Comparison of ENCODE assay signal across 8 cellular contexts in genomic region chr14:24806061-24806678, GRCh38.
A peak's percentile ranks its signal among the peaks of the same experiment; 100 is the strongest.
DNase-seq lines count a peak whose midpoint lies in the region; ATAC-seq, FAIRE-seq and TF ChIP-seq lines count a peak whose summit lies in the region.

No MANE protein-coding gene starts in this region.

- no peak for FAIRE-seq in K562 (lab: Jason Lieb, UNC)

- H3K9me1 ChIP-seq in K562 (ENCODE audit: control insufficient read depth, insufficient read depth, low read length): no peaks in the 10 kb centered on the region

- no peak for TF ChIP-seq EP300 in K562 (IDR thresholded peaks at IDR 0.05; ENCODE audit: low read length)

- POLR2A ChIA-PET in K562 (lab: Yijun Ruan, JAX): interaction anchor here (1.6 kb wide), 1 partner anchor 17 kb away, joined by 3 read pairs; no protein-coding TSS in a partner anchor

- H3K4me3 ChIP-seq in OCI-LY3 (ENCODE audit: low read length): no peak overlapping the region
- no peak overlapping the region for H3K4me3 ChIP-seq in K562

- TF ChIP-seq CTCF in OCI-LY3 (IDR thresholded peaks at IDR 0.05; ENCODE audit: low read depth, low read length): peak; percentile 92
- TF ChIP-seq CTCF in K562 (IDR thresholded peaks at IDR 0.05 in 2 of 3, conservative IDR thresholded peaks at IDR 0.05 in 1 of 3; ENCODE audit: insufficient read depth in 2 of 3, low read depth in 1 of 3, low read length in 3 of 3): peak; percentile 74 to 80 (median 78)

- no peak for TF ChIP-seq POLR2A in K562 (conservative IDR thresholded peaks at IDR 0.05)

- no peaks in the 10 kb centered on the region for H3K4me1 Mint-ChIP-seq in immature natural killer cell

- peak; percentile 54 for ATAC-seq in HG03175 (IDR thresholded peaks at IDR 0.05; ENCODE audit: unreplicated experiment)
- ATAC-seq in K562: peak; percentile 87

- H3K36me3 Mint-ChIP-seq in immature natural killer cell: no peaks in the 10 kb centered on the region

- DNase-seq in SKM-1 treated with dmso at 0.1 percent for 144 hours (lab: John Stamatoyannopoulos, UW; ENCODE audit: unreplicated experiment) (peak; percentile 21), SKM-1 (lab: John Stamatoyannopoulos, UW; ENCODE audit: unreplicated experiment) (no peak), K562 (ENCODE audit: extremely low read depth in 1 of 4, low spot score in 3 of 4) (peak; percentile 38 to 67 (median 41)), immature natural killer cell (peak; percentile 14 to 28 (median 24))
- peak; percentile 3 for DNase-seq in stimulated activated CD4-positive, alpha-beta T cell treated with anti-CD3 and anti-CD28 coated beads, Interleukin-2, amount 100 ng/mL, for 4 hours (ENCODE audit: low read depth)
- no peak for DNase-seq in activated CD4-positive, CD25-positive, alpha-beta regulatory T cell (lab: John Stamatoyannopoulos, UW)

- H3K36me3 ChIP-seq in OCI-LY3 (replicated peaks; ENCODE audit: low read depth, low read length): no peaks in the 10 kb centered on the region
- no peaks in the 10 kb centered on the region for H3K36me3 ChIP-seq in K562 (ENCODE audit: control insufficient read depth, insufficient read depth, low read length)

- H3K9me3 ChIP-seq in OCI-LY3 (ENCODE audit: insufficient read depth, low read length) (no peaks in the 10 kb centered on the region), K562 (replicated peaks; ENCODE audit: control insufficient read depth, insufficient read depth, low read depth, low read length) (no peaks in the 10 kb centered on the region)

- H2AFZ ChIP-seq in OCI-LY3 (ENCODE audit: low read depth, low read length): no peak overlapping the region
- H2AFZ ChIP-seq in K562 (ENCODE audit: low read depth, low read length): no peak overlapping the region

- intact Hi-C loops in K562 (cut with micrococcal nuclease): loop anchor here (1.0 to 5.0 kb wide), 3 partner anchors 237 to 346 kb away; no protein-coding TSS in a partner anchor

- no TSS peak for BruUV-seq in K562 (replicated peaks; lab: Mats Ljungman, UMichigan)

- H3K4me3 Mint-ChIP-seq in immature natural killer cell: no peak overlapping the region

- no peaks in the 10 kb centered on the region for H3K27me3 ChIP-seq in OCI-LY3 (ENCODE audit: low read depth, low read length)
- H3K27me3 ChIP-seq in K562 (ENCODE audit: control insufficient read depth in 2 of 2, insufficient read depth in 2 of 2, low read length in 2 of 2): no peaks in the 10 kb centered on the region; a peak in 2 of 5 replicates

- H3K79me2 ChIP-seq in OCI-LY3 (ENCODE audit: low read length) (no peaks in the 10 kb centered on the region), K562 (ENCODE audit: control insufficient read depth, insufficient read depth, low read length) (no peaks in the 10 kb centered on the region)

- peak; percentile 77 to 82 for TF ChIP-seq RAD21 in K562 (CRISPR knock-in tag; conservative IDR thresholded peaks at IDR 0.05 in 1 of 2, IDR thresholded peaks at IDR 0.05 in 1 of 2)

- WGBS in K562 (ENCODE audit: insufficient coverage, low coverage, missing lambda C conversion rate): under 1% methylated on average over 9 of the region's 9 CpGs

- H3K27ac ChIP-seq in OCI-LY3 (ENCODE audit: low read length): no peak overlapping the region
- H3K27ac ChIP-seq in K562 (ENCODE audit: extremely low read depth, low read depth, low read length): no peak overlapping the region

- H3K4me2 ChIP-seq in OCI-LY3 (ENCODE audit: low read length) (no peak overlapping the region), K562 (ENCODE audit: insufficient read depth, low read length) (no peak overlapping the region)

- H3K9ac ChIP-seq in OCI-LY3 (ENCODE audit: low read length) (no peak overlapping the region), K562 (ENCODE audit: insufficient read depth in 1 of 2, low read depth in 2 of 2, low read length in 2 of 2) (no peak overlapping the region)

- H3K4me1 ChIP-seq in OCI-LY3 (ENCODE audit: low read length) (peaks cover 13% of the 10 kb centered on the region), K562 (replicated peaks in 1 of 2; ENCODE audit: control insufficient read depth in 2 of 2, insufficient read depth in 2 of 2, low read length in 2 of 2) (no peaks in the 10 kb centered on the region)

- peaks cover 1 to 4% (median 3%) of the 10 kb centered on the region in 3 donors for H3K27me3 Mint-ChIP-seq in immature natural killer cell (ENCODE audit: low read depth in 3 of 3)

- H3K27ac Mint-ChIP-seq in immature natural killer cell: no peak overlapping the region

- H3K9me3 Mint-ChIP-seq in immature natural killer cell: no peaks in the 10 kb centered on the region

- H4K20me1 ChIP-seq in OCI-LY3 (ENCODE audit: insufficient read depth, low read length) (no peaks in the 10 kb centered on the region), K562 (replicated peaks; ENCODE audit: control insufficient read depth, insufficient read depth, low read length) (no peaks in the 10 kb centered on the region)

- CTCF ChIA-PET in K562 (lab: Yijun Ruan, JAX; ENCODE audit: low intra/inter-chr PET ratio): interaction anchor here (0.7 to 1.5 kb wide), 3 partner anchors 9 to 326 kb away, joined by 3 to 12 read pairs (median 3); no protein-coding TSS in a partner anchor

- in situ Hi-C loops in K562 (cut with MboI): loop anchor here (10.0 to 25.0 kb wide), 2 partner anchors 239 to 331 kb away; no protein-coding TSS in a partner anchor

TF ChIP-seq in K562, 482 proteins besides CTCF, POLR2A, EP300 and RAD21:
- TF ChIP-seq, protein P1, sequence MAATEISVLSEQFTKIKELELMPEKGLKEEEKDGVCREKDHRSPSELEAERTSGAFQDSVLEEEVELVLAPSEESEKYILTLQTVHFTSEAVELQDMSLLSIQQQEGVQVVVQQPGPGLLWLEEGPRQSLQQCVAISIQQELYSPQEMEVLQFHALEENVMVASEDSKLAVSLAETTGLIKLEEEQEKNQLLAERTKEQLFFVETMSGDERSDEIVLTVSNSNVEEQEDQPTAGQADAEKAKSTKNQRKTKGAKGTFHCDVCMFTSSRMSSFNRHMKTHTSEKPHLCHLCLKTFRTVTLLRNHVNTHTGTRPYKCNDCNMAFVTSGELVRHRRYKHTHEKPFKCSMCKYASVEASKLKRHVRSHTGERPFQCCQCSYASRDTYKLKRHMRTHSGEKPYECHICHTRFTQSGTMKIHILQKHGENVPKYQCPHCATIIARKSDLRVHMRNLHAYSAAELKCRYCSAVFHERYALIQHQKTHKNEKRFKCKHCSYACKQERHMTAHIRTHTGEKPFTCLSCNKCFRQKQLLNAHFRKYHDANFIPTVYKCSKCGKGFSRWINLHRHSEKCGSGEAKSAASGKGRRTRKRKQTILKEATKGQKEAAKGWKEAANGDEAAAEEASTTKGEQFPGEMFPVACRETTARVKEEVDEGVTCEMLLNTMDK (IDR thresholded peaks at IDR 0.05; ENCODE audit: borderline replicate concordance, insufficient read depth, low read depth, low read length, poor library complexity, severe bottlenecking): peak; percentile 17
- TF ChIP-seq PCBP1 (IDR thresholded peaks at IDR 0.05; ENCODE audit: low read depth, low read length, poor library complexity, severe bottlenecking) (no peak), SMC3 (conservative IDR thresholded peaks at IDR 0.05; ENCODE audit: insufficient read depth, low read depth, low read length) (peak; percentile 72)
- TF ChIP-seq, protein P2, sequence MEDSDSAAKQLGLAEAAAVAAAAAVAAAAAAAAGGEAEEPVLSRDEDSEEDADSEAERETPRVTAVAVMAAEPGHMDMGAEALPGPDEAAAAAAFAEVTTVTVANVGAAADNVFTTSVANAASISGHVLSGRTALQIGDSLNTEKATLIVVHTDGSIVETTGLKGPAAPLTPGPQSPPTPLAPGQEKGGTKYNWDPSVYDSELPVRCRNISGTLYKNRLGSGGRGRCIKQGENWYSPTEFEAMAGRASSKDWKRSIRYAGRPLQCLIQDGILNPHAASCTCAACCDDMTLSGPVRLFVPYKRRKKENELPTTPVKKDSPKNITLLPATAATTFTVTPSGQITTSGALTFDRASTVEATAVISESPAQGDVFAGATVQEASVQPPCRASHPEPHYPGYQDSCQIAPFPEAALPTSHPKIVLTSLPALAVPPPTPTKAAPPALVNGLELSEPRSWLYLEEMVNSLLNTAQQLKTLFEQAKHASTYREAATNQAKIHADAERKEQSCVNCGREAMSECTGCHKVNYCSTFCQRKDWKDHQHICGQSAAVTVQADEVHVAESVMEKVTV (CRISPR knock-in tag; IDR thresholded peaks at IDR 0.05): peak; percentile 59

Comparison
In these comparisons a context has a peak if more than half of its experiments do, and no peak if none do; other contexts are left out.
1. DNase-seq: peak in SKM-1 treated with dmso at 0.1 percent for 144 hours (single experiment), K562 (4 of 4), immature natural killer cell (3 of 3) and stimulated activated CD4-positive, alpha-beta T cell treated with anti-CD3 and anti-CD28 coated beads, Interleukin-2, amount 100 ng/mL, for 4 hours (single experiment); none in SKM-1 (single experiment) and activated CD4-positive, CD25-positive, alpha-beta regulatory T cell (0 of 4).